8 cellular contexts compared by ENCODE assay signal in the genomic region with DNA sequence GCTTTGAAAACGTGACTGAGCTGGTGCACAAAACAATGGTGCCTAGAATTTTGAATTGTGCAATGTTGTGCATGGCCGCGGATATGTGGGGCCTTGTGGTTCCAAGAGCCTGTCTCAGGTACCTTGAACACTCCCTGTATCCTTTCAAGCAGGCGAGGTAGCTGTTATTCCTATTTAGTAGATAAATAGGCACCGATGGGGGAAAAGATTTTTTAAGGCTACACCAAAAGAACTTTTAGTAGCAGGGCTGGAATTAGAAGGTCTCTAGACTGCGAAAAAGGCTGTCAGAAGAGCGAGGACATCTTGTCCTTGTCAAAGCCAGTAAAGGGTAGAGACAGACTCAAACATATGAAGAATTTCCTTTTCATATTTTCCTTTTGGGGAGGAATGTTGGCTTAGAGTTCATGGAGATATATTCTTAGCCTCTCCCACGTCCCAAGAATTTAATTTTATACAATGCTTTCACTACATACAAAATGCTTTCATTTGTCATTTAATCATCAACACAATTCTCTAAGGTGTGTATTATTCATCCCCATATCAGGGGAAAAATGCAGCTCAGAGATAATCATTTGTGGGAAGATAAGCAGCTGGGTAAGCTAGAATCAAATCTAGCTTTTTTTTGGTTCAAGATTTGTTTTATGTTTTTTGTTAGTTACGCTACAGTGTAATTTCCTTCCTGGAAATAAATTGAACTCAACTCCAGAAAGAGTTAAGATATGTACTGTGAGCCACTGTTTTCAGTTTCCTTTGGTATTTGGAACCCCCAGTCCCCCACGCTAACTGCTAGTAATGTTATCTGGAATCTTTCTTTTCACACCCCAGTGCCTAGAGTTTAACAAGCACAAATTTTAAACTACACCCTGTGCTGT. TPM values are rescaled to one million over a fixed set of nuclear protein-coding genes. Genes with fewer than 3 reads are reported as not detected.
DNase-seq lines count a peak whose midpoint lies in the region; ATAC-seq and TF ChIP-seq lines count a peak whose summit lies in the region.

No MANE protein-coding gene starts in this region.

- H3K9me3 ChIP-seq in heart left ventricle: no peaks in the 10 kb centered on the region

- intact Hi-C loops in heart left ventricle (cut with DNase I): loop anchor here in 3 of 10 donors (2.0 to 5.0 kb wide), 3 partner anchors 19 to 73 kb away; no protein-coding TSS in a partner anchor

- H3K36me3 ChIP-seq in heart left ventricle: peaks cover 6 to 26% (median 25%) of the 10 kb centered on the region in 9 donors

- H3K9me3 Mint-ChIP-seq in progenitor cell of endocrine pancreas (ENCODE audit: low read depth): no peaks in the 10 kb centered on the region

- peaks cover 35% of the 10 kb centered on the region for H3K4me1 Mint-ChIP-seq in progenitor cell of endocrine pancreas (ENCODE audit: low read depth)

- peak; percentile 31 for DNase-seq in GM04504 (ENCODE audit: low read depth)
- DNase-seq in NOMO-1 (lab: John Stamatoyannopoulos, UW; ENCODE audit: unreplicated experiment in 2 of 2): peak; percentile 46 to 62
- DNase-seq in activated naive CD4-positive, alpha-beta T cell treated with anti-CD3 and anti-CD28 coated beads, Interleukin-2, amount 50 U/mL, for 16 hours: peak; percentile 39
- DNase-seq in heart left ventricle: peak in 4 of 5 donors; percentile 32 to 54 (median 38)
- DNase-seq in progenitor cell of endocrine pancreas (ENCODE audit: low spot score, unreplicated experiment): no peak
- no peak for DNase-seq in omental fat pad (ENCODE audit: low spot score)
- no peak for DNase-seq in dedifferentiated amniotic fluid mesenchymal stem cell (ENCODE audit: extremely low spot score)

- peak overlapping the region; percentile 97 for H3K4me3 Mint-ChIP-seq in progenitor cell of endocrine pancreas (ENCODE audit: low read depth)

- peak overlapping the region; percentile 100 for H3K27ac ChIP-seq in 22Rv1
- peak overlapping the region; percentile 96 to 100 (median 99) for H3K27ac ChIP-seq in heart left ventricle

- TF ChIP-seq CTCF in 22Rv1 (IDR thresholded peaks at IDR 0.05): no peak
- no peak for TF ChIP-seq CTCF in heart left ventricle (IDR thresholded peaks at IDR 0.05)
- no peak for TF ChIP-seq CTCF in progenitor cell of endocrine pancreas (IDR thresholded peaks at IDR 0.05; ENCODE audit: unreplicated experiment)
- TF ChIP-seq CTCF in omental fat pad (IDR thresholded peaks at IDR 0.05): no peak

- WGBS in heart left ventricle, 4 donors: 12 to 21% (median 14%) methylated on average over 10 of the region's 10 CpGs

- peak overlapping the region; percentile 99 for H3K27ac Mint-ChIP-seq in progenitor cell of endocrine pancreas

- no peak for TF ChIP-seq POLR2A in heart left ventricle (IDR thresholded peaks at IDR 0.05)

- ATAC-seq in heart left ventricle (peak in 1 of 4 donors; percentile 18), omental fat pad (ENCODE audit: low FRiP score) (no peak)

- no peaks in the 10 kb centered on the region for H3K27me3 ChIP-seq in heart left ventricle

- no peaks in the 10 kb centered on the region for H3K27me3 Mint-ChIP-seq in progenitor cell of endocrine pancreas

- H3K4me3 ChIP-seq in heart left ventricle: peak overlapping the region; percentile 67 to 96 (median 92)

- H3K4me1 ChIP-seq in heart left ventricle: peaks cover 0 to 63% (median 37%) of the 10 kb centered on the region in 12 donors

- H3K36me3 Mint-ChIP-seq in progenitor cell of endocrine pancreas (ENCODE audit: insufficient read depth): peaks cover 30% of the 10 kb centered on the region

RNA-seq across cellular contexts. Expression of gene HSPA8, which starts 1.7 kb away (rescaled TPM):
- total RNA-seq in heart left ventricle: 1,000 to 10,000 TPM in 7 of 9 donors, 100 to 1,000 TPM in 2; 650 to 1,438 (median 1,101) TPM
- polyA plus RNA-seq in heart left ventricle: 1,000 to 10,000 TPM in 1 of 2 donors, 10 to 100 TPM in 1; 58.9 to 2,193 TPM
- total RNA-seq in progenitor cell of endocrine pancreas: 1,127 and 1,140 TPM in 2 replicates
- total RNA-seq in omental fat pad: 1,000 to 10,000 TPM in 2 of 4 donors, 100 to 1,000 TPM in 2; 751 to 1,858 (median 1,218) TPM

Comparison
In these comparisons a context has a peak if more than half of its experiments do, and no peak if none do; other contexts are left out.
1. DNase-seq: peak in GM04504 (single experiment), NOMO-1 (2 of 2), activated naive CD4-positive, alpha-beta T cell treated with anti-CD3 and anti-CD28 coated beads, Interleukin-2, amount 50 U/mL, for 16 hours (single experiment) and heart left ventricle (4 of 5); none in progenitor cell of endocrine pancreas (single experiment), omental fat pad (single experiment) and dedifferentiated amniotic fluid mesenchymal stem cell (single experiment).